ENCODE assay signal across 14 cellular contexts in genomic region chr4:158169516-158169915, GRCh38. TPM values are rescaled to one million over a fixed set of nuclear protein-coding genes. Genes with fewer than 3 reads are reported as not detected.
DNase-seq lines count a peak whose midpoint lies in the region; ATAC-seq and TF ChIP-seq lines count a peak whose summit lies in the region.
"Had no signal": no experiment of that assay in that cellular context is flagged by ENCODE, and none has a peak within 500 bp of the region (broad histone marks: within the 10 kb centered on the region; RNA-seq: fewer than 3 reads in every experiment).

No MANE protein-coding gene starts in this region.

- peaks cover 3 to 68% (median 44%) of the 10 kb centered on the region in 12 donors for H3K4me1 ChIP-seq in heart left ventricle
- H3K4me1 ChIP-seq in urinary bladder (ENCODE audit: insufficient read depth) = peaks cover 1% of the 10 kb centered on the region

- H3K27me3 Mint-ChIP-seq in neural crest cell (ENCODE audit: low read depth) (no peaks in the 10 kb centered on the region), nephron progenitor cell (ENCODE audit: low read depth, poor library complexity) (peaks cover 1% of the 10 kb centered on the region)

- TF ChIP-seq CTCF in heart left ventricle (IDR thresholded peaks at IDR 0.05) (no peak), neural crest cell (conservative IDR thresholded peaks at IDR 0.05) (no peak), nephron progenitor cell (IDR thresholded peaks at IDR 0.05) (no peak), GM13977 (IDR thresholded peaks at IDR 0.05; ENCODE audit: extremely low read depth, insufficient read depth, missing control alignments) (no peak)

- no peaks in the 10 kb centered on the region for H3K9me3 Mint-ChIP-seq in neural crest cell
- H3K9me3 Mint-ChIP-seq in nephron progenitor cell = no peaks in the 10 kb centered on the region

- no peaks in the 10 kb centered on the region for H3K36me3 Mint-ChIP-seq in neural crest cell (ENCODE audit: low read depth)
- no peaks in the 10 kb centered on the region for H3K36me3 Mint-ChIP-seq in nephron progenitor cell (ENCODE audit: low read depth)

- in situ Hi-C loops in GM13977 (cut with MboI; ENCODE audit: low pct_unique_long_range_greater_than_20kb, low sequenced_read_pairs, unreplicated experiment) = loop anchor here (25.0 kb wide), 1 partner anchor 182 kb away; no protein-coding TSS in a partner anchor

- H3K27ac Mint-ChIP-seq in neural crest cell (ENCODE audit: unreplicated experiment) (no peak overlapping the region), nephron progenitor cell (no peak overlapping the region)

- no peak for TF ChIP-seq POLR2A in heart left ventricle (IDR thresholded peaks at IDR 0.05)

- 8 to 12% (median 11%) methylated on average over 3 of the region's 3 CpGs for WGBS in heart left ventricle, 4 donors
- WGBS in urinary bladder = 20% methylated on average over 3 of the region's 3 CpGs

- intact Hi-C loops in heart left ventricle (cut with DNase I) (loop anchor here in 2 of 10 donors (5.0 kb wide), 2 partner anchors 37 to 47 kb away; no protein-coding TSS in a partner anchor), Right ventricle myocardium inferior (cut with DNase I) (loop anchor here (2.0 to 5.0 kb wide), 2 partner anchors 37 to 163 kb away; no protein-coding TSS in a partner anchor)

- peak overlapping the region; percentile 82 to 93 (median 88) for H3K27ac ChIP-seq in heart left ventricle
- peak overlapping the region; percentile 57 for H3K27ac ChIP-seq in epithelial cell of prostate
- H3K27ac ChIP-seq in urinary bladder (ENCODE audit: low read depth) = no peak overlapping the region
- H3K27ac ChIP-seq: HL-60 had no signal

- DNase-seq in heart left ventricle (no peak), Right ventricle myocardium inferior (ENCODE audit: missing footprints) (no peak), epithelial cell of prostate (ENCODE audit: low read depth, low spot score) (no peak), neural crest cell (ENCODE audit: low read depth, low spot score) (no peak), nephron progenitor cell (no peak), GM13977 (ENCODE audit: low spot score) (no peak)
- DNase-seq: 8988T, cortex of kidney, NCI-H1092 treated with DMSO at 0.1 percent for 48 hours, occipital lobe had no signal

- no peaks in the 10 kb centered on the region for H3K27me3 ChIP-seq in heart left ventricle

- ATAC-seq in heart left ventricle (peak in 1 of 4 donors; percentile 3), Right ventricle myocardium inferior (no peak), GM21526 (IDR thresholded peaks at IDR 0.05; ENCODE audit: low FRiP score, unreplicated experiment) (no peak)

- H3K4me3 Mint-ChIP-seq in neural crest cell (peak overlapping the region; percentile 68), nephron progenitor cell (no peak overlapping the region)

- H3K9me3 ChIP-seq in heart left ventricle = no peaks in the 10 kb centered on the region

- H3K4me3 ChIP-seq in heart left ventricle (peak overlapping the region; percentile 30 to 73 (median 67)), urinary bladder (ENCODE audit: low read depth, low read length) (peak overlapping the region; percentile 36)

- peaks cover 0 to 4% (median 0%) of the 10 kb centered on the region in 9 donors for H3K36me3 ChIP-seq in heart left ventricle
- H3K36me3 ChIP-seq in urinary bladder (ENCODE audit: insufficient read depth) = no peaks in the 10 kb centered on the region

- H3K4me1 Mint-ChIP-seq in neural crest cell = peaks cover 44% of the 10 kb centered on the region
- H3K4me1 Mint-ChIP-seq in nephron progenitor cell = peaks cover 12% of the 10 kb centered on the region

RNA-seq across cellular contexts. Expression of gene GASK1B, which starts 3.3 kb away (rescaled TPM):
- total RNA-seq in heart left ventricle (100 to 1,000 TPM in 2 of 9 donors, 10 to 100 TPM in 7; 34.5 to 108 (median 73.9) TPM), Right ventricle myocardium inferior (68.6 TPM), neural crest cell (8.7 and 8.8 TPM in 2 replicates), urinary bladder (155 TPM)
- polyA plus RNA-seq in heart left ventricle (10 to 100 TPM; 10.0 to 38.5 TPM), urinary bladder (26.1 TPM)
- total RNA-seq: T-helper 1 cell treated with Interleukin-12 subunit alpha and Interleukin-12 subunit beta and Interleukin-4 antibody, amounts not matched to agents 30 ng/mL and 1 ng/mL, for 36 hours had no signal

RNA-seq across cellular contexts. Expression of gene TMEM144, which starts 40.8 kb away (rescaled TPM):
- total RNA-seq in heart left ventricle = 10 to 100 TPM in 6 of 9 donors, 1 to 10 TPM in 3; 6.8 to 17.7 (median 12.5) TPM
- 1 to 10 TPM; 2.3 to 8.0 TPM for polyA plus RNA-seq in heart left ventricle
- total RNA-seq in Right ventricle myocardium inferior = 12.6 TPM
- 1.6 and 1.8 TPM in 2 replicates for total RNA-seq in neural crest cell
- total RNA-seq in urinary bladder = 30.3 TPM
- polyA plus RNA-seq in urinary bladder = 2.1 TPM
